Comparison of ENCODE assay signal across 21 cellular contexts in the genomic region with DNA sequence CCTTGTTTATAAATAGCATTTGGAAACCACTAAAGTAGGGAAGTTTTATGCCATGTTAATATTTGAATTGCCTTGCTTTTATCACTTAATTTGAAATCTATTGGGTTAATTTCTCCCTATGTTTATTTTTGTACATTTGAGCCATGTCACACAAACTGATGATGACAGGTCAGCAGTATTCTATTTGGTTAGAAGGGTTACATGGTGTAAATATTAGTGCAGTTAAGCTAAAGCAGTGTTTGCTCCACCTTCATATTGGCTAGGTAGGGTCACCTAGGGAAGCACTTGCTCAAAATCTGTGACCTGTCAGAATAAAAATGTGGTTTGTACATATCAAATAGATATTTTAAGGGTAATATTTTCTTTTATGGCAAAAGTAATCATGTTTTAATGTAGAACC. TPM values are rescaled to one million over a fixed set of nuclear protein-coding genes. Genes with fewer than 3 reads are reported as not detected.
A peak's percentile ranks its signal among the peaks of the same experiment; 100 is the strongest.
DNase-seq lines count a peak whose midpoint lies in the region; ATAC-seq, FAIRE-seq and TF ChIP-seq lines count a peak whose summit lies in the region.
"Had no signal": no experiment of that assay in that cellular context is flagged by ENCODE, and none has a peak within 500 bp of the region (broad histone marks: within the 10 kb centered on the region; RNA-seq: fewer than 3 reads in every experiment).

No MANE protein-coding gene starts in this region.

- intact Hi-C loops in OCI-LY7 (cut with micrococcal nuclease; ENCODE audit: unreplicated experiment): loop anchor here (10.0 kb wide), 2 partner anchors 899 to 1189 kb away; no protein-coding TSS in a partner anchor

- DNase-seq in stimulated activated naive CD8-positive, alpha-beta T cell treated with anti-CD3 and anti-CD28 coated beads, Interleukin-15, amount 100 ng/mL, for 72 hours: no peak
- DNase-seq in OCI-LY7 (ENCODE audit: low spot score) (no peak), left lobe of liver (ENCODE audit: low spot score) (no peak), Ammon's horn (ENCODE audit: low spot score) (no peak), D721Med (ENCODE audit: insufficient read length, low spot score) (no peak)
- DNase-seq: Calu3; CD4-positive, alpha-beta memory T cell; DMS79 treated with DMSO at 0.1 percent for 48 hours; HFFc6; NCI-H1105; NCI-H1694; NCI-H2107; NCI-H2227 treated with DMSO at 0.1 percent for 48 hours; NCI-H524; Peyer's patch; SK-N-SH had no signal

- no peaks in the 10 kb centered on the region for H3K9me3 Mint-ChIP-seq in stimulated activated naive CD8-positive, alpha-beta T cell treated with anti-CD3 and anti-CD28 coated beads, Interleukin-15, Interleukin-2, amounts not matched to agents 100 ng/mL and 50 ng/mL, for 24 hours
- H3K9me3 Mint-ChIP-seq in stimulated activated naive CD8-positive, alpha-beta T cell treated with anti-CD3 and anti-CD28 coated beads, Interleukin-15, amount 100 ng/mL, for 72 hours: no peaks in the 10 kb centered on the region
- H3K9me3 Mint-ChIP-seq: CD4-positive, alpha-beta memory T cell; HFFc6 had no signal

- peak overlapping the region; percentile 46 for H3K4me3 ChIP-seq in OCI-LY7 (ENCODE audit: low read depth, low read length, poor library complexity, severe bottlenecking)
- H3K4me3 ChIP-seq: Peyer's patch had no signal

- no peaks in the 10 kb centered on the region for H3K27me3 Mint-ChIP-seq in stimulated activated naive CD8-positive, alpha-beta T cell treated with anti-CD3 and anti-CD28 coated beads, Interleukin-15, Interleukin-2, amounts not matched to agents 100 ng/mL and 50 ng/mL, for 24 hours
- H3K27me3 Mint-ChIP-seq in stimulated activated naive CD8-positive, alpha-beta T cell treated with anti-CD3 and anti-CD28 coated beads, Interleukin-15, amount 100 ng/mL, for 72 hours: no peaks in the 10 kb centered on the region
- H3K27me3 Mint-ChIP-seq: CD4-positive, alpha-beta memory T cell had no signal

- peak overlapping the region; percentile 95 for H3K4me2 ChIP-seq in OCI-LY7 (ENCODE audit: low read length)
- H3K4me2 ChIP-seq: SK-N-SH had no signal

- H3K9me2 ChIP-seq in OCI-LY7 (ENCODE audit: insufficient read depth, low read length): no peaks in the 10 kb centered on the region
- H3K9me2 ChIP-seq: SK-N-SH had no signal

- no TSS peak for BruUV-seq in OCI-LY7 (replicated peaks; lab: Mats Ljungman, UMichigan)

- TF ChIP-seq CTCF in OCI-LY7 (conservative IDR thresholded peaks at IDR 0.05; ENCODE audit: low read length) (no peak), D721Med (IDR thresholded peaks at IDR 0.05; ENCODE audit: insufficient read depth, missing control alignments) (no peak)

- ATAC-seq in stimulated activated naive CD8-positive, alpha-beta T cell treated with anti-CD3 and anti-CD28 coated beads, Interleukin-15, amount 100 ng/mL, for 72 hours: no peak
- ATAC-seq in left lobe of liver: peak; percentile 43
- ATAC-seq in HG03097 (IDR thresholded peaks at IDR 0.05; ENCODE audit: low FRiP score, unreplicated experiment): no peak
- ATAC-seq: Right ventricle myocardium inferior had no signal

- peaks cover 58% of the 10 kb centered on the region for H3K79me2 ChIP-seq in OCI-LY7 (ENCODE audit: insufficient read depth, low read depth, low read length)

- peaks cover 55% of the 10 kb centered on the region for H3K36me3 Mint-ChIP-seq in stimulated activated naive CD8-positive, alpha-beta T cell treated with anti-CD3 and anti-CD28 coated beads, Interleukin-15, Interleukin-2, amounts not matched to agents 100 ng/mL and 50 ng/mL, for 24 hours (ENCODE audit: low read depth)

- no peak overlapping the region for H3K27ac Mint-ChIP-seq in stimulated activated naive CD8-positive, alpha-beta T cell treated with anti-CD3 and anti-CD28 coated beads, Interleukin-15, Interleukin-2, amounts not matched to agents 100 ng/mL and 50 ng/mL, for 24 hours
- H3K27ac Mint-ChIP-seq in stimulated activated naive CD8-positive, alpha-beta T cell treated with anti-CD3 and anti-CD28 coated beads, Interleukin-15, amount 100 ng/mL, for 72 hours: no peak overlapping the region

- peaks cover 35% of the 10 kb centered on the region for H4K20me1 ChIP-seq in OCI-LY7 (ENCODE audit: insufficient read depth, low read length)

- CTCF ChIA-PET in OCI-LY7 (lab: Charles Lee; ENCODE audit: unreplicated experiment): no interaction called here

- H3K27ac ChIP-seq in OCI-LY7 (ENCODE audit: low read depth, low read length, poor library complexity, severe bottlenecking): peak overlapping the region; percentile 96
- H3K27ac ChIP-seq: Peyer's patch had no signal

- peak overlapping the region; percentile 62 for H3K4me3 Mint-ChIP-seq in stimulated activated naive CD8-positive, alpha-beta T cell treated with anti-CD3 and anti-CD28 coated beads, Interleukin-15, Interleukin-2, amounts not matched to agents 100 ng/mL and 50 ng/mL, for 24 hours
- no peak overlapping the region for H3K4me3 Mint-ChIP-seq in stimulated activated naive CD8-positive, alpha-beta T cell treated with anti-CD3 and anti-CD28 coated beads, Interleukin-15, amount 100 ng/mL, for 72 hours
- H3K4me3 Mint-ChIP-seq: HFFc6 had no signal

- POLR2A ChIA-PET in OCI-LY7 (lab: Charles Lee): interaction anchor here (1.3 kb wide), 1 partner anchor 9 kb away, joined by 5 read pairs; no protein-coding TSS in a partner anchor

- FAIRE-seq in D721Med (lab: Jason Lieb, UNC): no peak
- FAIRE-seq: G401.6, GM18507 had no signal

- H2AFZ ChIP-seq in OCI-LY7 (ENCODE audit: low read length): no peak overlapping the region

- peaks cover 74% of the 10 kb centered on the region for H3K4me1 Mint-ChIP-seq in stimulated activated naive CD8-positive, alpha-beta T cell treated with anti-CD3 and anti-CD28 coated beads, Interleukin-15, Interleukin-2, amounts not matched to agents 100 ng/mL and 50 ng/mL, for 24 hours (ENCODE audit: low read depth)
- peaks cover 84% of the 10 kb centered on the region for H3K4me1 Mint-ChIP-seq in stimulated activated naive CD8-positive, alpha-beta T cell treated with anti-CD3 and anti-CD28 coated beads, Interleukin-15, amount 100 ng/mL, for 72 hours

- peaks cover 60% of the 10 kb centered on the region for H3K36me3 ChIP-seq in OCI-LY7 (ENCODE audit: insufficient read depth, low read length)

- peaks cover 79% of the 10 kb centered on the region for H3K4me1 ChIP-seq in OCI-LY7 (ENCODE audit: insufficient read depth, low read length, poor library complexity, severe bottlenecking)

- H3K9me3 ChIP-seq in OCI-LY7 (ENCODE audit: low read length): no peaks in the 10 kb centered on the region
- H3K9me3 ChIP-seq: Peyer's patch, SK-N-SH had no signal

RNA-seq across cellular contexts. Expression of a gene that starts 4.4 kb away (rescaled TPM):
- 1,462 and 1,858 TPM in 2 replicates for total RNA-seq in OCI-LY7 (2014; rRNA removed; shearing (Covaris generic))
- 1,734 and 1,957 TPM in 2 replicates for total RNA-seq in OCI-LY7 (2022)
- total RNA-seq in left lobe of liver: 140 TPM

RNA-seq across cellular contexts. Expression of a gene that starts 37.2 kb away (rescaled TPM):
- total RNA-seq in OCI-LY7 (2014; rRNA removed; shearing (Covaris generic)): 19.2 and 20.0 TPM in 2 replicates
- total RNA-seq in OCI-LY7 (2022) (18.3 and 18.9 TPM in 2 replicates), left lobe of liver (8.1 TPM)

Comparison
In these comparisons a context has a peak if more than half of its experiments do, and no peak if none do; other contexts are left out.
1. RNA of a gene that starts 4.4 kb away (total RNA-seq): 1,462 to 1,957 TPM in OCI-LY7; 140 TPM in left lobe of liver (single experiment); every median in the first group is over 10 times any median in the second.